22 cellular contexts compared by ENCODE assay signal in the genomic region with DNA sequence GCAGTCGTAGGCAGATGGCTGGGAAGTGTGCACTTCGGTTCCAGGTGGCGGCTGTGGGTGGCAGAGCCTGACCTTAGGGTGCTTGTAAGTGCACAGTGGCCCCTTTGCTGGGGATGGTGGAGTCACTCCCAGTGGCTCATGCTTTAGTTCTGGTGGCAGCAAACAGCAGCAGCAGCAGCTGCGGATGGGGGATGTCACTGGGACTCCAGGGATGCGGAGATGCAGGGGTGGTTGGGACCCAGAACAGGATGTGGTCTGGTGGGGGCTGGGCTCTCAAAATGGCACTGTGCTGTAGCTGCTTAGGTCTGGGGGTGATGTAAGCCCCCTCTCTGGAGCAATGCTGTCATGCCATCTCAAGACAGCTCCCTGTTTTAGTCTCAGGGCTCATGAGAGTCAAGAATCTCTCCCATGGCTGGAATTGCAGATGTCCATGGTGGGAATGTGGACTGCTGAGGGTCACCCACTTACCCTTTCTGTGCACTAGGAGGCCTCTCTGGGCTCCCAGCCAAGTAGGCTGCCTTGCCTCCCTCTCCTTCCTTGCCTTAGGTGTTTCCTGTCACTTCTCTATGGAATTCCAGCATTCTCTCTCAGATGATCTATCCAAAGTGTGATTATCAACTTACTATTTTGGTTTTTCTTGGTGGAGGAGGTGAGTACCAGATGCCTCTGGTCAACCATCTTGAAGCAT.
A peak's percentile ranks its signal among the peaks of the same experiment; 100 is the strongest.
DNase-seq lines count a peak whose midpoint lies in the region; ATAC-seq, FAIRE-seq and TF ChIP-seq lines count a peak whose summit lies in the region.
"Had no signal": no experiment of that assay in that cellular context is flagged by ENCODE, and none has a peak within 500 bp of the region (broad histone marks: within the 10 kb centered on the region; RNA-seq: fewer than 3 reads in every experiment).

No MANE protein-coding gene starts in this region.

- TF ChIP-seq CTCF in cardiac muscle cell (IDR thresholded peaks at IDR 0.05; ENCODE audit: low read depth, low read length) (peak; percentile 17), left ventricle myocardium inferior (IDR thresholded peaks at IDR 0.05; ENCODE audit: borderline replicate concordance) (no peak), fibroblast of pulmonary artery (IDR thresholded peaks at IDR 0.05; ENCODE audit: low read length, missing control alignments) (peak; percentile 24)
- no peak for TF ChIP-seq CTCF in activated CD8-positive, alpha-beta T cell treated with anti-CD3 and anti-CD28 coated beads for 36 hours (IDR thresholded peaks at IDR 0.05)

- peaks cover 2% of the 10 kb centered on the region for H3K27me3 Mint-ChIP-seq in activated CD8-positive, alpha-beta T cell treated with anti-CD3 and anti-CD28 coated beads for 36 hours

- ATAC-seq in activated CD8-positive, alpha-beta T cell treated with anti-CD3 and anti-CD28 coated beads for 36 hours, result peak; percentile 30
- ATAC-seq in GM21367 (IDR thresholded peaks at IDR 0.05; ENCODE audit: unreplicated experiment) (no peak), GM18517 (IDR thresholded peaks at IDR 0.05; ENCODE audit: unreplicated experiment) (no peak)
- ATAC-seq: activated naive CD4-positive, alpha-beta T cell treated with anti-CD3 and anti-CD28 coated beads, Interleukin-2, amount 50 U/mL, for 72 hours; body of pancreas; left ventricle myocardium superior had no signal

- POLR2A ChIA-PET in activated CD8-positive, alpha-beta T cell treated with anti-CD3 and anti-CD28 coated beads for 36 hours (lab: Charles Lee), result no interaction called here

- H3K4me1 ChIP-seq in cardiac muscle cell (ENCODE audit: low read depth), result no peaks in the 10 kb centered on the region
- no peaks in the 10 kb centered on the region for H3K4me1 ChIP-seq in left ventricle myocardium inferior
- H3K4me1 ChIP-seq: body of pancreas had no signal

- H3K9me3 ChIP-seq in cardiac muscle cell (ENCODE audit: low read depth) (no peaks in the 10 kb centered on the region), left ventricle myocardium inferior (replicated peaks) (peaks cover 39% of the 10 kb centered on the region)
- H3K9me3 ChIP-seq: body of pancreas had no signal

- H3K4me1 Mint-ChIP-seq in activated CD8-positive, alpha-beta T cell treated with anti-CD3 and anti-CD28 coated beads for 36 hours (ENCODE audit: low read depth), result peaks cover 5% of the 10 kb centered on the region
- H3K4me1 Mint-ChIP-seq: activated B cell treated with CpG ODN at 0.5 μM for 24 hours had no signal

- H3K27ac ChIP-seq in cardiac muscle cell, result peak overlapping the region; percentile 36
- H3K27ac ChIP-seq in left ventricle myocardium inferior (replicated peaks), result no peak overlapping the region
- H3K27ac ChIP-seq: body of pancreas, KMS-11, PC-9 had no signal

- CTCF ChIA-PET in activated CD8-positive, alpha-beta T cell treated with anti-CD3 and anti-CD28 coated beads for 36 hours (lab: Charles Lee), result no interaction called here

- DNase-seq in cardiac muscle cell (ENCODE audit: low read depth in 1 of 2, low spot score in 1 of 2) (peak; percentile 41 to 50), left ventricle myocardium inferior (no peak), fibroblast of pulmonary artery (ENCODE audit: low read depth) (peak; percentile 43), H54 (ENCODE audit: insufficient read length, low spot score) (no peak), GDM1 (lab: John Stamatoyannopoulos, UW) (no peak)
- peak; percentile 7 for DNase-seq in activated CD8-positive, alpha-beta T cell treated with anti-CD3 and anti-CD28 coated beads for 36 hours
- DNase-seq: activated B cell treated with CpG ODN at 0.5 μM for 24 hours; activated T-cell treated with anti-CD3 and anti-CD28 coated beads, Interleukin-2, amount 50 U/mL, for 48 hours; body of pancreas; glutamatergic neuron; left ventricle myocardium superior; NCI-H1048; NCI-H2081 treated with DMSO at 0.1 percent for 48 hours; NCI-H748 treated with DMSO at 0.1 percent for 48 hours; PC-9; stimulated activated CD8-positive, alpha-beta memory T cell treated with anti-CD3 and anti-CD28 coated beads, Interleukin-4, amount 100 ng/mL, for 48 hours; substantia nigra; T-helper 2 cell had no signal

- no peaks in the 10 kb centered on the region for H3K36me3 ChIP-seq in cardiac muscle cell
- no peaks in the 10 kb centered on the region for H3K36me3 ChIP-seq in left ventricle myocardium inferior

- no peak for FAIRE-seq in H54 (lab: Jason Lieb, UNC)

- H3K4me3 Mint-ChIP-seq in activated CD8-positive, alpha-beta T cell treated with anti-CD3 and anti-CD28 coated beads for 36 hours, result no peak overlapping the region
- H3K4me3 Mint-ChIP-seq: activated B cell treated with CpG ODN at 0.5 μM for 24 hours had no signal

- no peak overlapping the region for H3K27ac Mint-ChIP-seq in activated CD8-positive, alpha-beta T cell treated with anti-CD3 and anti-CD28 coated beads for 36 hours
- H3K27ac Mint-ChIP-seq: activated B cell treated with CpG ODN at 0.5 μM for 24 hours; activated naive CD4-positive, alpha-beta T cell treated with anti-CD3 and anti-CD28 coated beads, Interleukin-2, amount 50 U/mL, for 72 hours had no signal

- no peak overlapping the region for H3K4me3 ChIP-seq in cardiac muscle cell
- no peak overlapping the region for H3K4me3 ChIP-seq in left ventricle myocardium inferior
- no peak overlapping the region for H3K4me3 ChIP-seq in fibroblast of pulmonary artery (replicated peaks; ENCODE audit: low read depth, low read length)
- H3K4me3 ChIP-seq: body of pancreas, PC-9 had no signal

- H3K27me3 ChIP-seq in cardiac muscle cell (no peaks in the 10 kb centered on the region), left ventricle myocardium inferior (ENCODE audit: low read depth) (peaks cover 34% of the 10 kb centered on the region)
- H3K27me3 ChIP-seq: body of pancreas had no signal

- no peak for TF ChIP-seq POLR2A in H54 (IDR thresholded peaks at IDR 0.05; ENCODE audit: low read depth, low read length)

- H3K9me3 Mint-ChIP-seq in activated CD8-positive, alpha-beta T cell treated with anti-CD3 and anti-CD28 coated beads for 36 hours, result peaks cover 18% of the 10 kb centered on the region

- intact Hi-C loops in left ventricle myocardium inferior (cut with micrococcal nuclease), result no loop called here
- intact Hi-C loops in activated CD8-positive, alpha-beta T cell treated with anti-CD3 and anti-CD28 coated beads for 36 hours (cut with micrococcal nuclease), result no loop called here

- H3K36me3 Mint-ChIP-seq in activated CD8-positive, alpha-beta T cell treated with anti-CD3 and anti-CD28 coated beads for 36 hours (ENCODE audit: low read depth), result no peaks in the 10 kb centered on the region

Comparison
In these comparisons a context has a peak if more than half of its experiments do, and no peak if none do; other contexts are left out.
1. DNase-seq: peak in cardiac muscle cell (2 of 2), activated CD8-positive, alpha-beta T cell treated with anti-CD3 and anti-CD28 coated beads for 36 hours (single experiment) and fibroblast of pulmonary artery (single experiment); none in left ventricle myocardium inferior (single experiment), H54 (single experiment) and GDM1 (single experiment).
2. CTCF ChIP-seq: peak in cardiac muscle cell (single experiment) and fibroblast of pulmonary artery (single experiment); none in left ventricle myocardium inferior (single experiment) and activated CD8-positive, alpha-beta T cell treated with anti-CD3 and anti-CD28 coated beads for 36 hours (single experiment).